ENCODE assay signal across 8 cellular contexts in genomic region chr2:26691881-26692813, GRCh38. TPM values are rescaled to one million over a fixed set of nuclear protein-coding genes. Genes with fewer than 3 reads are reported as not detected.
DNase-seq lines count a peak whose midpoint lies in the region; ATAC-seq lines count a peak whose summit lies in the region.

Gene KCNK3 (plus strand): TSS chr2:26692722. CDS start chr2:26692876, 154 bp downstream.

- peak within 1 kb of the TSS; percentile 75 for H3K4me2 ChIP-seq in mesenchymal stem cell (ENCODE audit: low read length, poor library complexity, severe bottlenecking)

- no peak within 1 kb of the TSS for H2AFZ ChIP-seq in mesenchymal stem cell (ENCODE audit: low read depth, low read length)

- no peak within 1 kb of the TSS for H3K9ac ChIP-seq in mesenchymal stem cell (ENCODE audit: low read length)

- H3K9me3 ChIP-seq in mesenchymal stem cell (ENCODE audit: control insufficient read depth, low read length): no peaks in the 10 kb centered on the region

- no peak within 1 kb of the TSS for H3K4ac ChIP-seq in mesenchymal stem cell (ENCODE audit: low read depth in 1 of 2, low read length in 2 of 2)

- H3K4me3 ChIP-seq in mesenchymal stem cell (ENCODE audit: insufficient read depth in 1 of 2, low read depth in 1 of 2, low read length in 2 of 2): peak within 1 kb of the TSS; percentile 24 to 70

- H3K36me3 ChIP-seq in mesenchymal stem cell (ENCODE audit: control insufficient read depth in 1 of 2, insufficient read depth in 2 of 2, low read depth in 1 of 2, low read length in 2 of 2): no peaks in the 10 kb centered on the region

- DNase-seq in COLO829 (ENCODE audit: low spot score) (peak; percentile 13), NCI-H1694 (lab: John Stamatoyannopoulos, UW) (peak; percentile 23), mesenchymal stem cell (peak; percentile 55)
- DNase-seq in activated CD4-positive, alpha-beta T cell treated with anti-CD3 and anti-CD28 coated beads, Interleukin-2, amount 50 U/mL, for 48 hours: peak; percentile 38 to 45
- peak; percentile 6 for DNase-seq in effector CD8-positive, alpha-beta T cell (lab: John Stamatoyannopoulos, UW)
- DNase-seq in stimulated activated CD8-positive, alpha-beta memory T cell treated with anti-CD3 and anti-CD28 coated beads, Interleukin-7, amount 100 ng/mL, for 1 hour (ENCODE audit: low read depth in 2 of 2): peak; percentile 7 to 17

- H3K18ac ChIP-seq in mesenchymal stem cell (ENCODE audit: low read depth in 1 of 2, low read length in 2 of 2): no peak within 1 kb of the TSS

- no peak within 1 kb of the TSS for H3K27ac ChIP-seq in mesenchymal stem cell (ENCODE audit: low read length, poor library complexity, severe bottlenecking)

- H3K4me1 ChIP-seq in mesenchymal stem cell (ENCODE audit: control insufficient read depth, insufficient read depth, low read depth, low read length): peaks cover 13% of the 10 kb centered on the region

- no peak within 1 kb of the TSS for H4K91ac ChIP-seq in mesenchymal stem cell (ENCODE audit: low read length)

- H4K8ac ChIP-seq in mesenchymal stem cell (ENCODE audit: low read length): no peak within 1 kb of the TSS

- no peak within 1 kb of the TSS for H2BK120ac ChIP-seq in mesenchymal stem cell (ENCODE audit: low read depth, low read length)

- no peak for ATAC-seq in HG02885 (IDR thresholded peaks at IDR 0.05; ENCODE audit: poor library complexity, unreplicated experiment)
- ATAC-seq in GM19395 (IDR thresholded peaks at IDR 0.05; ENCODE audit: unreplicated experiment): no peak

- H2BK15ac ChIP-seq in mesenchymal stem cell (ENCODE audit: low read depth, poor library complexity, severe bottlenecking): peak within 1 kb of the TSS; percentile 48

- H2AK5ac ChIP-seq in mesenchymal stem cell (ENCODE audit: low read length, severe bottlenecking): no peak within 1 kb of the TSS

- H3K23ac ChIP-seq in mesenchymal stem cell (ENCODE audit: low read length in 2 of 2): peak within 1 kb of the TSS in 1 of 2 experiments; percentile 26

- peaks cover 63 to 78% of the 10 kb centered on the region in 2 experiments for H3K27me3 ChIP-seq in mesenchymal stem cell (ENCODE audit: control insufficient read depth in 1 of 2, insufficient read depth in 1 of 2, low read length in 2 of 2)

- no peak within 1 kb of the TSS for H2BK5ac ChIP-seq in mesenchymal stem cell (ENCODE audit: low read depth, low read length, poor library complexity, severe bottlenecking)

- no peak within 1 kb of the TSS for H3K14ac ChIP-seq in mesenchymal stem cell (ENCODE audit: low read length in 2 of 2)

- no peaks in the 10 kb centered on the region for H3K79me1 ChIP-seq in mesenchymal stem cell (replicated peaks; ENCODE audit: low read length, poor library complexity, severe bottlenecking)

- H2BK12ac ChIP-seq in mesenchymal stem cell (ENCODE audit: low read length in 2 of 2): no peak within 1 kb of the TSS

- 3% methylated on average over 11 of the region's 53 CpGs for WGBS in mesenchymal stem cell

RNA-seq across cellular contexts. Expression of gene KCNK3, which starts in this region (rescaled TPM):
- polyA plus RNA-seq in mesenchymal stem cell (2013, experiment 1 of 2): 0.52 TPM
- 0.53 TPM for polyA plus RNA-seq in mesenchymal stem cell (2013, experiment 2 of 2)
